Comparison of ENCODE assay signal across 23 cellular contexts in the genomic region with DNA sequence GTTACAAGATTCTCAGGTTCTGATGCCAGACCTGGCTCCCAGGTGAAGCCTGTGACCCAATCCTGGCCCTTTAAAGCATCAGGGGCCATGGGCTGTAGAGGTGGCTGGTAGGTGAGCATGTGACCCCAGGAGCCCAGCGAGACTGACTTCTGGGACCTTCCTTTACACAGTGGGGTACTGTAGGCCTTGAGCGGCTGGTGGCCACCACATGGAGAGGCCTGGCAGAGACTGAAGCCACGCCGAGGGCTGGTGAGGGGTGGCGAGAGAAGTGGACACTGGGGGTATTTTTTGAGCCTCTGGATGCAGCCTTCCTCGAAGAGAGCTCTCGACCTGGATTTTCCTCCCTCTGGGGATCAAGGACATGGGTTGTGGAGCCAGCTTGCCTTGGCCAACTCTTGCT.
"Had no signal": no experiment of that assay in that cellular context is flagged by ENCODE, and none has a peak within 500 bp of the region (broad histone marks: within the 10 kb centered on the region; RNA-seq: fewer than 3 reads in every experiment).

No MANE protein-coding gene starts in this region.

- H3K4me3 Mint-ChIP-seq: activated CD4-positive, alpha-beta T cell treated with anti-CD3 and anti-CD28 coated beads, Interleukin-2, amount 10 ng/mL, durations not matched to agents 24 days and 14 days; activated naive CD4-positive, alpha-beta T cell treated with anti-CD3 and anti-CD28 coated beads, Interleukin-2, amount 10 ng/mL, durations not matched to agents 7 days and 5 days; activated naive CD8-positive, alpha-beta T cell treated with anti-CD3 and anti-CD28 coated beads for 36 hours; activated T-cell treated with anti-CD3 and anti-CD28 coated beads, Interleukin-2, amount 50 U/mL, for 72 hours; T-helper 17 cell; WTC11 had no signal

- H3K27me3 Mint-ChIP-seq: activated naive CD8-positive, alpha-beta T cell treated with anti-CD3 and anti-CD28 coated beads for 36 hours had no signal

- H3K27ac Mint-ChIP-seq: activated CD4-positive, alpha-beta T cell treated with anti-CD3 and anti-CD28 coated beads, Interleukin-2, amount 10 ng/mL, durations not matched to agents 24 days and 14 days; activated naive CD4-positive, alpha-beta T cell treated with anti-CD3 and anti-CD28 coated beads, Interleukin-2, amount 10 ng/mL, durations not matched to agents 7 days and 5 days; activated naive CD8-positive, alpha-beta T cell treated with anti-CD3 and anti-CD28 coated beads for 36 hours; activated T-cell treated with anti-CD3 and anti-CD28 coated beads, Interleukin-2, amount 50 U/mL, for 72 hours; activated T-helper 2 cell treated with anti-CD3 and anti-CD28 coated beads, Interferon-gamma antibody, Interleukin-2, Interleukin-4, amounts not matched to agents 10 μg/mL and 5 μg/mL and 100 μg/mL, durations not matched to agents 14 hours and 24 hours and 36 hours; T-helper 17 cell; WTC11 had no signal

- ATAC-seq: activated T-cell treated with anti-CD3 and anti-CD28 coated beads, Interleukin-2, amount 50 U/mL, for 72 hours; T-helper 17 cell; WTC11 had no signal

- H3K4me3 ChIP-seq: breast epithelium had no signal

- H3K36me3 Mint-ChIP-seq: activated naive CD4-positive, alpha-beta T cell treated with anti-CD3 and anti-CD28 coated beads, Interleukin-2, amount 10 ng/mL, durations not matched to agents 7 days and 5 days; activated naive CD8-positive, alpha-beta T cell treated with anti-CD3 and anti-CD28 coated beads for 36 hours had no signal

- DNase-seq: activated CD4-positive, alpha-beta T cell treated with anti-CD3 and anti-CD28 coated beads for 1 hour; activated CD4-positive, alpha-beta T cell treated with anti-CD3 and anti-CD28 coated beads, Interleukin-2, amount 10 ng/mL, durations not matched to agents 24 days and 14 days; activated CD4-positive, alpha-beta T cell treated with anti-CD3 and anti-CD28 coated beads, Interleukin-2, amount 50 U/mL, for 48 hours; activated gamma-delta T cell treated with Interleukin-2 at 50 U/mL for 16 hours; activated naive CD4-positive, alpha-beta T cell treated with anti-CD3 and anti-CD28 coated beads, Interleukin-2, amount 10 ng/mL, durations not matched to agents 7 days and 5 days; activated naive CD8-positive, alpha-beta T cell treated with anti-CD3 and anti-CD28 coated beads for 36 hours; activated T-cell treated with anti-CD3 and anti-CD28 coated beads for 4 hours; activated T-cell treated with anti-CD3 and anti-CD28 coated beads, Interleukin-2, amount 50 U/mL, for 72 hours; aorta; KBM-7; NCI-H1048; NCI-H1930; NCI-H2107; NCI-H2171 treated with DMSO at 0.1 percent for 48 hours; NCI-H226; NCI-H526 treated with DMSO at 0.1 percent for 48 hours; NCI-H82; SIG-M5; T-helper 17 cell; T-helper 9 cell had no signal

- H3K4me1 ChIP-seq: breast epithelium had no signal

- H3K9me3 Mint-ChIP-seq: activated CD4-positive, alpha-beta T cell treated with anti-CD3 and anti-CD28 coated beads, Interleukin-2, amount 10 ng/mL, durations not matched to agents 24 days and 14 days; activated naive CD4-positive, alpha-beta T cell treated with anti-CD3 and anti-CD28 coated beads, Interleukin-2, amount 10 ng/mL, durations not matched to agents 7 days and 5 days; activated naive CD8-positive, alpha-beta T cell treated with anti-CD3 and anti-CD28 coated beads for 36 hours; activated T-cell treated with anti-CD3 and anti-CD28 coated beads, Interleukin-2, amount 50 U/mL, for 72 hours; activated T-helper 2 cell treated with anti-CD3 and anti-CD28 coated beads, Interferon-gamma antibody, Interleukin-2, Interleukin-4, amounts not matched to agents 10 μg/mL and 5 μg/mL and 100 μg/mL, durations not matched to agents 14 hours and 24 hours and 36 hours had no signal

- H3K27ac ChIP-seq: breast epithelium had no signal

- H3K36me3 ChIP-seq: breast epithelium had no signal

- H3K27me3 ChIP-seq: breast epithelium had no signal

- H3K9me3 ChIP-seq: breast epithelium had no signal
